In genomic region chr16:28491970-28492474, GRCh38 we compare ENCODE assay signal across 1 cellular context.
TF ChIP-seq lines count a peak whose summit lies in the region.

TSS of gene CLN3 (minus strand) at chr16:28492074. CDS start at chr16:28491759, 315 bp downstream.

TF ChIP-seq in GM12878, 131 proteins besides CTCF, POLR2A, EP300 and RAD21 (continued from another document and continues in another):
- TF ChIP-seq, protein P1, sequence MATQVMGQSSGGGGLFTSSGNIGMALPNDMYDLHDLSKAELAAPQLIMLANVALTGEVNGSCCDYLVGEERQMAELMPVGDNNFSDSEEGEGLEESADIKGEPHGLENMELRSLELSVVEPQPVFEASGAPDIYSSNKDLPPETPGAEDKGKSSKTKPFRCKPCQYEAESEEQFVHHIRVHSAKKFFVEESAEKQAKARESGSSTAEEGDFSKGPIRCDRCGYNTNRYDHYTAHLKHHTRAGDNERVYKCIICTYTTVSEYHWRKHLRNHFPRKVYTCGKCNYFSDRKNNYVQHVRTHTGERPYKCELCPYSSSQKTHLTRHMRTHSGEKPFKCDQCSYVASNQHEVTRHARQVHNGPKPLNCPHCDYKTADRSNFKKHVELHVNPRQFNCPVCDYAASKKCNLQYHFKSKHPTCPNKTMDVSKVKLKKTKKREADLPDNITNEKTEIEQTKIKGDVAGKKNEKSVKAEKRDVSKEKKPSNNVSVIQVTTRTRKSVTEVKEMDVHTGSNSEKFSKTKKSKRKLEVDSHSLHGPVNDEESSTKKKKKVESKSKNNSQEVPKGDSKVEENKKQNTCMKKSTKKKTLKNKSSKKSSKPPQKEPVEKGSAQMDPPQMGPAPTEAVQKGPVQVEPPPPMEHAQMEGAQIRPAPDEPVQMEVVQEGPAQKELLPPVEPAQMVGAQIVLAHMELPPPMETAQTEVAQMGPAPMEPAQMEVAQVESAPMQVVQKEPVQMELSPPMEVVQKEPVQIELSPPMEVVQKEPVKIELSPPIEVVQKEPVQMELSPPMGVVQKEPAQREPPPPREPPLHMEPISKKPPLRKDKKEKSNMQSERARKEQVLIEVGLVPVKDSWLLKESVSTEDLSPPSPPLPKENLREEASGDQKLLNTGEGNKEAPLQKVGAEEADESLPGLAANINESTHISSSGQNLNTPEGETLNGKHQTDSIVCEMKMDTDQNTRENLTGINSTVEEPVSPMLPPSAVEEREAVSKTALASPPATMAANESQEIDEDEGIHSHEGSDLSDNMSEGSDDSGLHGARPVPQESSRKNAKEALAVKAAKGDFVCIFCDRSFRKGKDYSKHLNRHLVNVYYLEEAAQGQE (IDR thresholded peaks at IDR 0.05; ENCODE audit: low read depth, low read length), result no peak
- TF ChIP-seq ZNF217 (IDR thresholded peaks at IDR 0.05) (no peak), NR2C2 (IDR thresholded peaks at IDR 0.05; ENCODE audit: borderline replicate concordance, control insufficient read depth, insufficient read length, low read depth) (no peak), BACH1 (IDR thresholded peaks at IDR 0.05; ENCODE audit: borderline replicate concordance) (no peak), TAF1 (IDR thresholded peaks at IDR 0.05; ENCODE audit: borderline replicate concordance, low read depth, low read length) (peak; percentile 68), WRNIP1 (IDR thresholded peaks at IDR 0.05; ENCODE audit: borderline replicate concordance, low read depth, low read length) (0 out of 2 replicates have a peak, but pooled peaks have one; percentile 1), ETV6 (conservative IDR thresholded peaks at IDR 0.05 in 1 of 2, IDR thresholded peaks at IDR 0.05 in 1 of 2; ENCODE audit: borderline replicate concordance in 1 of 2, low read depth in 1 of 2) (peak in 1 of 2 experiments; percentile 30; a peak in 1 of 4 replicates), YBX1 (IDR thresholded peaks at IDR 0.05) (no peak), NRF1 (conservative IDR thresholded peaks at IDR 0.05; ENCODE audit: low read depth, low read length) (no peak), SUZ12 (IDR thresholded peaks at IDR 0.05; ENCODE audit: unreplicated experiment) (no peak), CBX3 (IDR thresholded peaks at IDR 0.05; ENCODE audit: borderline replicate concordance, low read depth) (no peak), SREBF1 (IDR thresholded peaks at IDR 0.05; ENCODE audit: low read length) (no peak; the same call in 1 of the 2 replicates), TCF12 (IDR thresholded peaks at IDR 0.05; ENCODE audit: low read depth, low read length) (0 out of 2 replicates have a peak, but pooled peaks have one; percentile 8), ZSCAN29 (IDR thresholded peaks at IDR 0.05) (no peak), PAX8 (IDR thresholded peaks at IDR 0.05) (0 out of 2 replicates have a peak, but pooled peaks have one; percentile 62), MYC (IDR thresholded peaks at IDR 0.05; ENCODE audit: insufficient read depth, insufficient read length, insufficient replicate concordance, low read length, severe bottlenecking) (no peak), RELA (IDR thresholded peaks at IDR 0.05; ENCODE audit: borderline replicate concordance, partially characterized antibody) (peak; percentile 97), ZBTB33 (IDR thresholded peaks at IDR 0.05) (no peak), HSF1 (IDR thresholded peaks at IDR 0.05; ENCODE audit: low read depth, low read length) (no peak), HDGF (IDR thresholded peaks at IDR 0.05) (no peak), PML (IDR thresholded peaks at IDR 0.05; ENCODE audit: low read length) (no peak; the same call in 1 of the 2 replicates), TCF7 (IDR thresholded peaks at IDR 0.05; ENCODE audit: borderline replicate concordance) (no peak), FOXM1 (IDR thresholded peaks at IDR 0.05; ENCODE audit: low read depth, low read length) (no peak), EZH2 (IDR thresholded peaks at IDR 0.05; ENCODE audit: borderline replicate concordance, control insufficient read depth, low read depth, low read length) (no peak), MTA2 (IDR thresholded peaks at IDR 0.05; ENCODE audit: low read depth) (no peak), MYB (IDR thresholded peaks at IDR 0.05; ENCODE audit: borderline replicate concordance, low read depth, low read length) (peak; percentile 90; the same call in 1 of the 2 replicates), DPF2 (IDR thresholded peaks at IDR 0.05) (0 out of 2 replicates have a peak, but pooled peaks have one; percentile 27), KAT2A (conservative IDR thresholded peaks at IDR 0.05; ENCODE audit: control insufficient read depth, low read depth, low read length) (no peak), PBX3 (IDR thresholded peaks at IDR 0.05; ENCODE audit: insufficient replicate concordance, low read depth, low read length) (no peak), ATF7 (IDR thresholded peaks at IDR 0.05; ENCODE audit: low read depth) (peak; percentile 59), BRCA1 (IDR thresholded peaks at IDR 0.05; ENCODE audit: low read depth, low read length) (no peak), MTA3 (IDR thresholded peaks at IDR 0.05; ENCODE audit: borderline replicate concordance, low read length) (no peak), TCF3 (IDR thresholded peaks at IDR 0.05; ENCODE audit: borderline replicate concordance, insufficient read depth, low read depth, low read length) (no peak), SREBF2 (IDR thresholded peaks at IDR 0.05; ENCODE audit: low read length) (no peak), MEF2B (IDR thresholded peaks at IDR 0.05; ENCODE audit: partially characterized antibody, poor library complexity, severe bottlenecking) (peak; percentile 71), YY1 (IDR thresholded peaks at IDR 0.05; ENCODE audit: low read depth, low read length) (peak; percentile 100), SIX5 (IDR thresholded peaks at IDR 0.05; ENCODE audit: low read depth, low read length, severe bottlenecking) (peak; percentile 55), NR2F1 (conservative IDR thresholded peaks at IDR 0.05) (no peak), IRF4 (IDR thresholded peaks at IDR 0.05; ENCODE audit: low read depth, low read length) (no peak), RB1 (IDR thresholded peaks at IDR 0.05; ENCODE audit: borderline replicate concordance) (no peak)
- TF ChIP-seq, protein P2, sequence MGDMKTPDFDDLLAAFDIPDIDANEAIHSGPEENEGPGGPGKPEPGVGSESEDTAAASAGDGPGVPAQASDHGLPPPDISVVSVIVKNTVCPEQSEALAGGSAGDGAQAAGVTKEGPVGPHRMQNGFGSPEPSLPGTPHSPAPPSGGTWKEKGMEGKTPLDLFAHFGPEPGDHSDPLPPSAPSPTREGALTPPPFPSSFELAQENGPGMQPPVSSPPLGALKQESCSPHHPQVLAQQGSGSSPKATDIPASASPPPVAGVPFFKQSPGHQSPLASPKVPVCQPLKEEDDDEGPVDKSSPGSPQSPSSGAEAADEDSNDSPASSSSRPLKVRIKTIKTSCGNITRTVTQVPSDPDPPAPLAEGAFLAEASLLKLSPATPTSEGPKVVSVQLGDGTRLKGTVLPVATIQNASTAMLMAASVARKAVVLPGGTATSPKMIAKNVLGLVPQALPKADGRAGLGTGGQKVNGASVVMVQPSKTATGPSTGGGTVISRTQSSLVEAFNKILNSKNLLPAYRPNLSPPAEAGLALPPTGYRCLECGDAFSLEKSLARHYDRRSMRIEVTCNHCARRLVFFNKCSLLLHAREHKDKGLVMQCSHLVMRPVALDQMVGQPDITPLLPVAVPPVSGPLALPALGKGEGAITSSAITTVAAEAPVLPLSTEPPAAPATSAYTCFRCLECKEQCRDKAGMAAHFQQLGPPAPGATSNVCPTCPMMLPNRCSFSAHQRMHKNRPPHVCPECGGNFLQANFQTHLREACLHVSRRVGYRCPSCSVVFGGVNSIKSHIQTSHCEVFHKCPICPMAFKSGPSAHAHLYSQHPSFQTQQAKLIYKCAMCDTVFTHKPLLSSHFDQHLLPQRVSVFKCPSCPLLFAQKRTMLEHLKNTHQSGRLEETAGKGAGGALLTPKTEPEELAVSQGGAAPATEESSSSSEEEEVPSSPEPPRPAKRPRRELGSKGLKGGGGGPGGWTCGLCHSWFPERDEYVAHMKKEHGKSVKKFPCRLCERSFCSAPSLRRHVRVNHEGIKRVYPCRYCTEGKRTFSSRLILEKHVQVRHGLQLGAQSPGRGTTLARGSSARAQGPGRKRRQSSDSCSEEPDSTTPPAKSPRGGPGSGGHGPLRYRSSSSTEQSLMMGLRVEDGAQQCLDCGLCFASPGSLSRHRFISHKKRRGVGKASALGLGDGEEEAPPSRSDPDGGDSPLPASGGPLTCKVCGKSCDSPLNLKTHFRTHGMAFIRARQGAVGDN (IDR thresholded peaks at IDR 0.05), result no peak
- TF ChIP-seq, protein P3, sequence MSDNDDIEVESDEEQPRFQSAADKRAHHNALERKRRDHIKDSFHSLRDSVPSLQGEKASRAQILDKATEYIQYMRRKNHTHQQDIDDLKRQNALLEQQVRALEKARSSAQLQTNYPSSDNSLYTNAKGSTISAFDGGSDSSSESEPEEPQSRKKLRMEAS (IDR thresholded peaks at IDR 0.05; ENCODE audit: low read depth, low read length), result peak; percentile 88; the same call in 1 of the 2 replicates
- TF ChIP-seq, protein P4, sequence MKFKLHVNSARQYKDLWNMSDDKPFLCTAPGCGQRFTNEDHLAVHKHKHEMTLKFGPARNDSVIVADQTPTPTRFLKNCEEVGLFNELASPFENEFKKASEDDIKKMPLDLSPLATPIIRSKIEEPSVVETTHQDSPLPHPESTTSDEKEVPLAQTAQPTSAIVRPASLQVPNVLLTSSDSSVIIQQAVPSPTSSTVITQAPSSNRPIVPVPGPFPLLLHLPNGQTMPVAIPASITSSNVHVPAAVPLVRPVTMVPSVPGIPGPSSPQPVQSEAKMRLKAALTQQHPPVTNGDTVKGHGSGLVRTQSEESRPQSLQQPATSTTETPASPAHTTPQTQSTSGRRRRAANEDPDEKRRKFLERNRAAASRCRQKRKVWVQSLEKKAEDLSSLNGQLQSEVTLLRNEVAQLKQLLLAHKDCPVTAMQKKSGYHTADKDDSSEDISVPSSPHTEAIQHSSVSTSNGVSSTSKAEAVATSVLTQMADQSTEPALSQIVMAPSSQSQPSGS (IDR thresholded peaks at IDR 0.05; ENCODE audit: low read length), result no peak
- TF ChIP-seq, protein P5, sequence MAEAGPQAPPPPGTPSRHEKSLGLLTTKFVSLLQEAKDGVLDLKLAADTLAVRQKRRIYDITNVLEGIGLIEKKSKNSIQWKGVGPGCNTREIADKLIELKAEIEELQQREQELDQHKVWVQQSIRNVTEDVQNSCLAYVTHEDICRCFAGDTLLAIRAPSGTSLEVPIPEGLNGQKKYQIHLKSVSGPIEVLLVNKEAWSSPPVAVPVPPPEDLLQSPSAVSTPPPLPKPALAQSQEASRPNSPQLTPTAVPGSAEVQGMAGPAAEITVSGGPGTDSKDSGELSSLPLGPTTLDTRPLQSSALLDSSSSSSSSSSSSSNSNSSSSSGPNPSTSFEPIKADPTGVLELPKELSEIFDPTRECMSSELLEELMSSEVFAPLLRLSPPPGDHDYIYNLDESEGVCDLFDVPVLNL (IDR thresholded peaks at IDR 0.05; ENCODE audit: low read depth, low read length), result no peak
